Comparison of ENCODE assay signal across 26 cellular contexts in genomic region chr2:130846686-130847375, GRCh38. TPM values are rescaled to one million over a fixed set of nuclear protein-coding genes. Genes with fewer than 3 reads are reported as not detected.
A peak's percentile ranks its signal among the peaks of the same experiment; 100 is the strongest.
DNase-seq lines count a peak whose midpoint lies in the region; ATAC-seq, FAIRE-seq and TF ChIP-seq lines count a peak whose summit lies in the region.
"Had no signal": no experiment of that assay in that cellular context is flagged by ENCODE, and none has a peak within 500 bp of the region (broad histone marks: within the 10 kb centered on the region; RNA-seq: fewer than 3 reads in every experiment).

No MANE protein-coding gene starts in this region.

- TF ChIP-seq POLR2A in breast epithelium (IDR thresholded peaks at IDR 0.05) = no peak

- H3K36me3 Mint-ChIP-seq in MCF 10A (ENCODE audit: insufficient read depth, unreplicated experiment) (peaks cover 17% of the 10 kb centered on the region), astrocyte (ENCODE audit: low read depth, unreplicated experiment) (no peaks in the 10 kb centered on the region), type B pancreatic cell (no peaks in the 10 kb centered on the region)
- no peaks in the 10 kb centered on the region for H3K36me3 Mint-ChIP-seq in activated naive CD4-positive, alpha-beta T cell treated with anti-CD3 and anti-CD28 coated beads, Interleukin-2, amount 50 U/mL, for 72 hours

- H3K27ac Mint-ChIP-seq in MCF 10A (ENCODE audit: low read depth, unreplicated experiment) = peak overlapping the region; percentile 66
- no peak overlapping the region for H3K27ac Mint-ChIP-seq in astrocyte (ENCODE audit: unreplicated experiment)
- peak overlapping the region; percentile 71 for H3K27ac Mint-ChIP-seq in type B pancreatic cell
- no peak overlapping the region for H3K27ac Mint-ChIP-seq in activated naive CD4-positive, alpha-beta T cell treated with anti-CD3 and anti-CD28 coated beads, Interleukin-2, amount 50 U/mL, for 72 hours
- H3K27ac Mint-ChIP-seq: activated naive CD8-positive, alpha-beta T cell treated with anti-CD3 and anti-CD28 coated beads, Interleukin-2, amount 50 U/mL, for 24 hours; B cell; nephron had no signal

- TF ChIP-seq CTCF in MCF 10A (IDR thresholded peaks at IDR 0.05; ENCODE audit: unreplicated experiment) (no peak), breast epithelium (IDR thresholded peaks at IDR 0.05) (no peak), astrocyte (IDR thresholded peaks at IDR 0.05; ENCODE audit: insufficient read depth, low read depth, low read length) (no peak), type B pancreatic cell (conservative IDR thresholded peaks at IDR 0.05) (no peak)

- FAIRE-seq in astrocyte (lab: Jason Lieb, UNC) = no peak

- no peaks in the 10 kb centered on the region for H3K27me3 Mint-ChIP-seq in MCF 10A (ENCODE audit: insufficient read depth, unreplicated experiment)
- H3K27me3 Mint-ChIP-seq in astrocyte (ENCODE audit: low read depth, unreplicated experiment) = peaks cover 35% of the 10 kb centered on the region
- peaks cover 9% of the 10 kb centered on the region for H3K27me3 Mint-ChIP-seq in type B pancreatic cell

- POLR2A ChIA-PET in MCF 10A (lab: Yijun Ruan, JAX) = no interaction called here

- H3K4me3 Mint-ChIP-seq in MCF 10A (ENCODE audit: unreplicated experiment) = no peak overlapping the region
- peak overlapping the region; percentile 20 for H3K4me3 Mint-ChIP-seq in astrocyte (ENCODE audit: unreplicated experiment)
- no peak overlapping the region for H3K4me3 Mint-ChIP-seq in type B pancreatic cell
- H3K4me3 Mint-ChIP-seq: activated naive CD8-positive, alpha-beta T cell treated with anti-CD3 and anti-CD28 coated beads, Interleukin-2, amount 50 U/mL, for 24 hours; B cell; nephron had no signal

- CTCF ChIA-PET in MCF 10A (lab: Yijun Ruan, JAX) = interaction anchor here (0.5 kb wide), 1 partner anchor 10 kb away, joined by 3 read pairs; no protein-coding TSS in a partner anchor

- H3K4me1 ChIP-seq in breast epithelium (no peaks in the 10 kb centered on the region), astrocyte (ENCODE audit: insufficient read depth, low read length) (peaks cover 13% of the 10 kb centered on the region)
- H3K4me1 ChIP-seq: gastroesophageal sphincter had no signal

- DNase-seq in MCF 10A (ENCODE audit: unreplicated experiment) (no peak), breast epithelium (ENCODE audit: low spot score in 2 of 2) (no peak), astrocyte (ENCODE audit: low read depth) (peak; percentile 79), iris pigment epithelial cell (ENCODE audit: low read depth) (peak; percentile 46), type B pancreatic cell (ENCODE audit: extremely low spot score, unreplicated experiment) (no peak), NCI-H69 (lab: John Stamatoyannopoulos, UW) (no peak)
- no peak for DNase-seq in stimulated activated naive CD4-positive, alpha-beta T cell treated with Interleukin-2 at 50 U/mL for 16 hours (lab: John Stamatoyannopoulos, UW)
- no peak for DNase-seq in activated naive CD4-positive, alpha-beta T cell treated with anti-CD3 and anti-CD28 coated beads, Interleukin-2, amount 50 U/mL, for 72 hours (ENCODE audit: low spot score in 2 of 2)
- DNase-seq: activated CD4-positive, alpha-beta T cell treated with anti-CD3 and anti-CD28 coated beads, Interleukin-2, amount 50 U/mL, for 4 hours; activated CD8-positive, alpha-beta memory T cell treated with anti-CD3 and anti-CD28 coated beads, Interleukin-2, amount 50 U/mL, for 48 hours; activated effector memory CD4-positive, alpha-beta T cell treated with Interleukin-2 at 50 U/mL for 16 hours; activated naive CD8-positive, alpha-beta T cell treated with anti-CD3 and anti-CD28 coated beads, Interleukin-2, amount 50 U/mL, for 24 hours; left cardiac atrium; MV-4-11; NCI-H1694; NCI-H82; stimulated activated CD4-positive, alpha-beta T cell treated with anti-CD3 and anti-CD28 coated beads, Interleukin-4, amount 100 ng/mL, for 24 hours; T-helper 2 cell; WERI-Rb-1 had no signal

- no peak overlapping the region for H3K4me3 ChIP-seq in breast epithelium
- H3K4me3 ChIP-seq in astrocyte (ENCODE audit: insufficient read depth, low read depth, low read length) = no peak overlapping the region
- H3K4me3 ChIP-seq: cardiac muscle cell, gastroesophageal sphincter had no signal

- intact Hi-C loops in MCF 10A (cut with micrococcal nuclease) (no loop called here), breast epithelium (cut with DNase I; ENCODE audit: low total_unique reads) (no loop called here)

- H3K36me3 ChIP-seq in breast epithelium = no peaks in the 10 kb centered on the region
- no peaks in the 10 kb centered on the region for H3K36me3 ChIP-seq in astrocyte (ENCODE audit: insufficient read depth, low read length)
- H3K36me3 ChIP-seq: cardiac muscle cell, gastroesophageal sphincter, WERI-Rb-1 had no signal

- H3K79me2 ChIP-seq in astrocyte (ENCODE audit: insufficient read depth, low read length) = no peaks in the 10 kb centered on the region

- H3K27me3 ChIP-seq in breast epithelium (peaks cover 0 to 8% of the 10 kb centered on the region in 2 donors), astrocyte (ENCODE audit: insufficient read depth, low read length) (peaks cover 9% of the 10 kb centered on the region)
- H3K27me3 ChIP-seq: cardiac muscle cell had no signal

- ATAC-seq in activated naive CD4-positive, alpha-beta T cell treated with anti-CD3 and anti-CD28 coated beads, Interleukin-2, amount 50 U/mL, for 72 hours = no peak
- ATAC-seq: activated naive CD8-positive, alpha-beta T cell treated with anti-CD3 and anti-CD28 coated beads, Interleukin-2, amount 50 U/mL, for 24 hours; esophagus mucosa; gastroesophageal sphincter; left cardiac atrium had no signal

- peak overlapping the region; percentile 32 for H3K4me2 ChIP-seq in astrocyte (ENCODE audit: low read length)

- no peaks in the 10 kb centered on the region for H3K9me3 ChIP-seq in breast epithelium
- H3K9me3 ChIP-seq in astrocyte (ENCODE audit: insufficient read depth, low read depth, low read length) = no peaks in the 10 kb centered on the region
- H3K9me3 ChIP-seq: gastroesophageal sphincter had no signal

- H3K9ac ChIP-seq in astrocyte (ENCODE audit: low read length) = peak overlapping the region; percentile 9

- no peaks in the 10 kb centered on the region for H4K20me1 ChIP-seq in astrocyte (ENCODE audit: insufficient read depth, low read length)

- H3K27ac ChIP-seq in breast epithelium (no peak overlapping the region), astrocyte (ENCODE audit: low read depth, low read length) (no peak overlapping the region)
- H3K27ac ChIP-seq: 22Rv1, cardiac muscle cell, gastroesophageal sphincter, HL-60, WERI-Rb-1 had no signal

- H3K9me3 Mint-ChIP-seq in MCF 10A (ENCODE audit: unreplicated experiment) = no peaks in the 10 kb centered on the region
- no peaks in the 10 kb centered on the region for H3K9me3 Mint-ChIP-seq in astrocyte (ENCODE audit: unreplicated experiment)
- H3K9me3 Mint-ChIP-seq in type B pancreatic cell = no peaks in the 10 kb centered on the region
- no peaks in the 10 kb centered on the region for H3K9me3 Mint-ChIP-seq in activated naive CD4-positive, alpha-beta T cell treated with anti-CD3 and anti-CD28 coated beads, Interleukin-2, amount 50 U/mL, for 72 hours
- H3K9me3 Mint-ChIP-seq: activated naive CD8-positive, alpha-beta T cell treated with anti-CD3 and anti-CD28 coated beads, Interleukin-2, amount 50 U/mL, for 24 hours; nephron had no signal

- H3K4me1 Mint-ChIP-seq in MCF 10A (ENCODE audit: insufficient read depth, unreplicated experiment) (peaks cover 20% of the 10 kb centered on the region), astrocyte (ENCODE audit: low read depth, unreplicated experiment) (peaks cover 10% of the 10 kb centered on the region), type B pancreatic cell (ENCODE audit: unreplicated experiment) (no peaks in the 10 kb centered on the region)
- H3K4me1 Mint-ChIP-seq: activated naive CD8-positive, alpha-beta T cell treated with anti-CD3 and anti-CD28 coated beads, Interleukin-2, amount 50 U/mL, for 24 hours; nephron had no signal

- H2AFZ ChIP-seq in astrocyte (ENCODE audit: low read depth, low read length) = no peak overlapping the region

- BruUV-seq in MCF 10A (replicated peaks; lab: Mats Ljungman, UMichigan) = no TSS peak

RNA-seq across cellular contexts. Expression of gene ARHGEF4, which starts 10.1 kb away (rescaled TPM):
- 52.0 and 59.3 TPM in 2 replicates for total RNA-seq in MCF 10A (2022)
- 10 to 100 TPM in 1 of 3 donors, 1 to 10 TPM in 2; 7.5 to 10.1 (median 8.0) TPM for total RNA-seq in breast epithelium
- 3.3 and 4.8 TPM in 2 replicates for total RNA-seq in astrocyte
- 15.7 and 31.4 TPM in 2 replicates for total RNA-seq in type B pancreatic cell (ENCODE audit: low replicate concordance)
- total RNA-seq in activated naive CD4-positive, alpha-beta T cell treated with anti-CD3 and anti-CD28 coated beads, Interleukin-2, amount 50 U/mL, for 72 hours = under 1 TPM; 0.20 to 0.80 TPM

Comparison
In these comparisons a context has a peak if more than half of its experiments do, and no peak if none do; other contexts are left out.
1. DNase-seq: peak in astrocyte (single experiment) and iris pigment epithelial cell (single experiment); none in MCF 10A (single experiment), breast epithelium (0 of 2), type B pancreatic cell (single experiment), stimulated activated naive CD4-positive, alpha-beta T cell treated with Interleukin-2 at 50 U/mL for 16 hours (single experiment), activated naive CD4-positive, alpha-beta T cell treated with anti-CD3 and anti-CD28 coated beads, Interleukin-2, amount 50 U/mL, for 72 hours (0 of 2) and NCI-H69 (single experiment).
2. H3K27ac Mint-ChIP-seq: peak in MCF 10A (single experiment) and type B pancreatic cell (single experiment); none in astrocyte (single experiment) and activated naive CD4-positive, alpha-beta T cell treated with anti-CD3 and anti-CD28 coated beads, Interleukin-2, amount 50 U/mL, for 72 hours (0 of 2).